ENCODE assay signal across 11 cellular contexts in genomic region chr12:13472690-13473089, GRCh38.
A peak's percentile ranks its signal among the peaks of the same experiment; 100 is the strongest.
DNase-seq lines count a peak whose midpoint lies in the region; ATAC-seq and TF ChIP-seq lines count a peak whose summit lies in the region.
"Had no signal": no experiment of that assay in that cellular context is flagged by ENCODE, and none has a peak within 500 bp of the region (broad histone marks: within the 10 kb centered on the region; RNA-seq: fewer than 3 reads in every experiment).

No MANE protein-coding gene starts in this region.

- no peaks in the 10 kb centered on the region for H3K4me1 Mint-ChIP-seq in natural killer cell treated with Interleukin-12 subunit alpha and Interleukin-12 subunit beta and Interleukin-15 and Interleukin-18, amount 100 ng/mL, for 72 hours (ENCODE audit: low read depth in 2 of 2)
- H3K4me1 Mint-ChIP-seq in CD4-positive, alpha-beta T cell (ENCODE audit: low read depth): no peaks in the 10 kb centered on the region

- POLR2A ChIA-PET in CD4-positive, alpha-beta T cell (lab: Charles Lee): no interaction called here

- intact Hi-C loops in CD4-positive, alpha-beta T cell (cut with DNase I, micrococcal nuclease): no loop called here

- no peaks in the 10 kb centered on the region for H3K36me3 Mint-ChIP-seq in natural killer cell treated with Interleukin-12 subunit alpha and Interleukin-12 subunit beta and Interleukin-15 and Interleukin-18, amount 100 ng/mL, for 72 hours
- no peaks in the 10 kb centered on the region for H3K36me3 Mint-ChIP-seq in CD4-positive, alpha-beta T cell (ENCODE audit: low read depth)

- H3K9me3 Mint-ChIP-seq in natural killer cell treated with Interleukin-12 subunit alpha and Interleukin-12 subunit beta and Interleukin-15 and Interleukin-18, amount 100 ng/mL, for 72 hours: no peaks in the 10 kb centered on the region
- no peaks in the 10 kb centered on the region for H3K9me3 Mint-ChIP-seq in CD4-positive, alpha-beta T cell

- no peaks in the 10 kb centered on the region for H3K9me3 ChIP-seq in CD4-positive, alpha-beta T cell (ENCODE audit: control insufficient read depth, low read length)
- H3K9me3 ChIP-seq: sigmoid colon had no signal

- H3K27me3 Mint-ChIP-seq in natural killer cell treated with Interleukin-12 subunit alpha and Interleukin-12 subunit beta and Interleukin-15 and Interleukin-18, amount 100 ng/mL, for 72 hours: peaks cover 19 to 31% of the 10 kb centered on the region in 2 donors
- peaks cover 36% of the 10 kb centered on the region for H3K27me3 Mint-ChIP-seq in CD4-positive, alpha-beta T cell

- no peak overlapping the region for H3K4me3 Mint-ChIP-seq in natural killer cell treated with Interleukin-12 subunit alpha and Interleukin-12 subunit beta and Interleukin-15 and Interleukin-18, amount 100 ng/mL, for 72 hours
- H3K4me3 Mint-ChIP-seq in CD4-positive, alpha-beta T cell: no peak overlapping the region

- no peak overlapping the region for H3K27ac ChIP-seq in CD4-positive, alpha-beta T cell (ENCODE audit: low read depth, low read length)
- H3K27ac ChIP-seq: sigmoid colon had no signal

- TF ChIP-seq CTCF in CD4-positive, alpha-beta T cell (IDR thresholded peaks at IDR 0.05): no peak

- no peak overlapping the region for H3K27ac Mint-ChIP-seq in natural killer cell treated with Interleukin-12 subunit alpha and Interleukin-12 subunit beta and Interleukin-15 and Interleukin-18, amount 100 ng/mL, for 72 hours
- H3K27ac Mint-ChIP-seq in CD4-positive, alpha-beta T cell: no peak overlapping the region

- CTCF ChIA-PET in CD4-positive, alpha-beta T cell (lab: Charles Lee): no interaction called here

- H3K27me3 ChIP-seq in CD4-positive, alpha-beta T cell (ENCODE audit: control insufficient read depth, insufficient read depth, low read length): peaks cover 12% of the 10 kb centered on the region
- H3K27me3 ChIP-seq: sigmoid colon had no signal

- ATAC-seq in GM19395 (IDR thresholded peaks at IDR 0.05; ENCODE audit: unreplicated experiment): peak; percentile 99
- peak; percentile 90 for ATAC-seq in HG02973 (IDR thresholded peaks at IDR 0.05; ENCODE audit: unreplicated experiment)
- no peak for ATAC-seq in natural killer cell treated with Interleukin-12 subunit alpha and Interleukin-12 subunit beta and Interleukin-15 and Interleukin-18, amount 100 ng/mL, for 72 hours
- ATAC-seq in CD4-positive, alpha-beta T cell (ENCODE audit: poor library complexity): no peak
- ATAC-seq: HCT116 had no signal

- DNase-seq in Daoy (ENCODE audit: low read depth) (peak; percentile 46), RPMI7951 (ENCODE audit: low read depth) (peak; percentile 45), medulla oblongata (ENCODE audit: extremely low spot score) (no peak)
- no peak for DNase-seq in NK-92 treated with Interleukin-12 subunit alpha and Interleukin-12 subunit beta, amount 100 ng/mL, for 24 hours (lab: John Stamatoyannopoulos, UW)
- no peak for DNase-seq in natural killer cell treated with Interleukin-12 subunit alpha and Interleukin-12 subunit beta and Interleukin-15 and Interleukin-18, amount 100 ng/mL, for 72 hours (ENCODE audit: low spot score)
- DNase-seq in CD4-positive, alpha-beta T cell: no peak
- DNase-seq: NCI-H774, sigmoid colon had no signal

Comparison
In these comparisons a context has a peak if more than half of its experiments do, and no peak if none do; other contexts are left out.
1. DNase-seq: peak in Daoy (single experiment) and RPMI7951 (single experiment); none in medulla oblongata (single experiment), NK-92 treated with Interleukin-12 subunit alpha and Interleukin-12 subunit beta, amount 100 ng/mL, for 24 hours (single experiment), natural killer cell treated with Interleukin-12 subunit alpha and Interleukin-12 subunit beta and Interleukin-15 and Interleukin-18, amount 100 ng/mL, for 72 hours (single experiment) and CD4-positive, alpha-beta T cell (0 of 10).
2. ATAC-seq: peak in GM19395 (single experiment) and HG02973 (single experiment); none in natural killer cell treated with Interleukin-12 subunit alpha and Interleukin-12 subunit beta and Interleukin-15 and Interleukin-18, amount 100 ng/mL, for 72 hours (0 of 2) and CD4-positive, alpha-beta T cell (single experiment).